Comparison of ENCODE assay signal across 15 cellular contexts in the genomic region with DNA sequence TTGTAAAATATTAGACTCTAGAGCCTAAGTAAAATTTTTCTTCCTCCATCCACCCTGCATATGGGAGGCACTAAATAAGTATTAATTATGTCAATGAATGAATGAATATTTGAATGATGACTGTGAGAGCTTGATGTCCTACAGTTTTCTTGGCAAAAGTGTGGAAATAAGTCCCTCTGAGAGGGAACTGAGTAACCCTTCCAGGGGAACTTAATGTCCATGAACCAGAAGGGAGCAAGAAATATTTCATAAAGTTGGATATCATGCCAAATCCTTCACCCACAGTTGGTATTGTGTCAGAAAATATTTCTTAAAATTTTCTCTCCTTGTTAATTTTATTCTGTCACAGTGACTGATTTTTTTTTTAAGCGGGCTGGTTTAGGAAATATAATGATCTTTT.
"Had no signal": no experiment of that assay in that cellular context is flagged by ENCODE, and none has a peak within 500 bp of the region (broad histone marks: within the 10 kb centered on the region; RNA-seq: fewer than 3 reads in every experiment).

No MANE protein-coding gene starts in this region.

- DNase-seq: activated CD4-positive, alpha-beta T cell treated with anti-CD3 and anti-CD28 coated beads, Interleukin-2, amount 50 U/mL, for 48 hours; activated naive CD4-positive, alpha-beta T cell treated with anti-CD3 and anti-CD28 coated beads for 36 hours; central memory CD4-positive, alpha-beta T cell; colonic mucosa; heart left ventricle; lower lobe of right lung; stimulated activated CD4-positive, alpha-beta T cell treated with anti-CD3 and anti-CD28 coated beads, Interleukin-15, amount 100 ng/mL, for 24 hours; stimulated activated CD4-positive, alpha-beta T cell treated with anti-CD3 and anti-CD28 coated beads, Interleukin-4, amount 100 ng/mL, for 1 hour; stimulated activated naive CD4-positive, alpha-beta T cell; T-helper 9 cell had no signal

- H3K4me3 Mint-ChIP-seq: activated naive CD4-positive, alpha-beta T cell treated with anti-CD3 and anti-CD28 coated beads for 36 hours; mesothelial cell of epicardium; neural crest cell had no signal

- H3K36me3 Mint-ChIP-seq: mesothelial cell of epicardium had no signal

- H3K27ac Mint-ChIP-seq: activated naive CD4-positive, alpha-beta T cell treated with anti-CD3 and anti-CD28 coated beads for 36 hours; activated T-helper 2 cell treated with anti-CD3 and anti-CD28 coated beads, Interferon-gamma antibody, Interleukin-2, Interleukin-4, amounts not matched to agents 10 μg/mL and 5 μg/mL and 100 μg/mL, durations not matched to agents 14 hours and 24 hours and 36 hours; mesothelial cell of epicardium had no signal

- H3K4me1 ChIP-seq: colonic mucosa had no signal

- H3K36me3 ChIP-seq: colonic mucosa had no signal

- H3K4me3 ChIP-seq: colonic mucosa, heart left ventricle, lower lobe of right lung, SK-N-MC had no signal

- H3K27me3 ChIP-seq: colonic mucosa, heart left ventricle had no signal

- H3K9me3 Mint-ChIP-seq: activated naive CD4-positive, alpha-beta T cell treated with anti-CD3 and anti-CD28 coated beads for 36 hours; activated T-helper 2 cell treated with anti-CD3 and anti-CD28 coated beads, Interferon-gamma antibody, Interleukin-2, Interleukin-4, amounts not matched to agents 10 μg/mL and 5 μg/mL and 100 μg/mL, durations not matched to agents 14 hours and 24 hours and 36 hours; mesothelial cell of epicardium; neural crest cell had no signal

- H3K27ac ChIP-seq: colonic mucosa, lower lobe of right lung, SK-N-MC, VCaP had no signal

- ATAC-seq: lower lobe of right lung had no signal

- H3K9me3 ChIP-seq: colonic mucosa, heart left ventricle, lower lobe of right lung had no signal
